8 cellular contexts compared by ENCODE assay signal in the genomic region with DNA sequence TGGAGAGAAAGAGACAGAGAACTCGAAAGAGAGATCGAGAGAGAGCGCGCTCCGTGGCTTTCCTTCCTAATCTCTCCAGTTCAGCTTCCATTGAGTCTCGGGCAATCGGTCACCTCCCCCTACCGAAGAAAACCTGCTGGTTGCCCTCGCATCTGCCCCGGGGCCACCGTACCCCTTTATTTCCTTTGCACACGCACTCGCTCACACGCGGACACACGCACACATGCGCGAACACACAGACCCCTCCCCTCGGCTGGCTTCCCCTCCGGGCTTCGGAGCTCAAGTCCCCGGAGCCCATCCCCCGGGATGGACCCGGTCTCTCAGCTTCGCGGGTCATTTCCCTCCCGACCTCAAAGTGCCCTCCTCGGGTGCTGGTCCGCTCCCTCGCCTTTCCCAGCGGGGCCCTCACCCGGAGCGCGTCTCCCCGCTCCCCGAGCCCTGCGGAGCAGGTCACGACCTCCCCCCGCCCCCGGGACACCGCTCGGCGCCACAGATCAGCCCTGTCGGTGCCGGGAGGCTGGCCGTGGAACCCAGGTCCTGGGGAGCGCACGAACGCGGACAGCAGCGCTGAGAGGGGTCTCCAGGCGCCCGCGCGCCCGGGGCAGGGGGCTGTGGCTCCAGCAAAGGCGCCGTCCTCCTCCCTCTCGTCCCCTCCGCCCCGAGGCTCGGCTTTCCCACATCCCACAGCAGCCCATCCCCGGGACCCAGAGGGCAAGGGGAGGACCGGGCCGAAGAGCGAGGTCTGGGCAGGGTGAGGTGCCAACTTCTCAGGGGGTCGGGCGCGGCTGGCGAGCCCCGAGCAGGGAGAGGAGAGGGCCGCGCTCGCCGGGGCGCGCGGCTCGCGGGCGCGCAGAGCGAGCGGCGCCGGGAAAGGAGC. TPM values are rescaled to one million over a fixed set of nuclear protein-coding genes. Genes with fewer than 3 reads are reported as not detected.
DNase-seq lines count a peak whose midpoint lies in the region; ATAC-seq and TF ChIP-seq lines count a peak whose summit lies in the region.

No MANE protein-coding gene starts in this region.

- H3K27ac ChIP-seq in DND-41 (ENCODE audit: low read length) (no peak overlapping the region), spleen (peak overlapping the region; percentile 60 to 93 (median 90))

- peaks cover 0 to 13% (median 4%) of the 10 kb centered on the region in 3 donors for H3K36me3 Mint-ChIP-seq in immature natural killer cell

- no peaks in the 10 kb centered on the region for H3K36me3 ChIP-seq in DND-41 (ENCODE audit: insufficient read depth, low read length)
- H3K36me3 ChIP-seq in spleen = no peaks in the 10 kb centered on the region

- ATAC-seq in DND-41 (ENCODE audit: insufficient read depth, low read depth) (no peak), GM21619 (IDR thresholded peaks at IDR 0.05; ENCODE audit: unreplicated experiment) (no peak), GM18502 (IDR thresholded peaks at IDR 0.05; ENCODE audit: poor library complexity, unreplicated experiment) (no peak), GM21825 (IDR thresholded peaks at IDR 0.05; ENCODE audit: unreplicated experiment) (no peak)

- intact Hi-C loops in spleen (cut with DNase I; ENCODE audit: low total_unique reads) = no loop called here

- WGBS in spleen, 5 donors = 0 to 10% (median 2%) methylated on average over 27 to 86 of the region's 86 CpGs

- H3K27me3 Mint-ChIP-seq in immature natural killer cell (ENCODE audit: low read depth in 3 of 3) = peaks cover 12 to 28% (median 22%) of the 10 kb centered on the region in 3 donors

- no peak for TF ChIP-seq POLR2A in spleen (IDR thresholded peaks at IDR 0.05)

- peaks cover 17% of the 10 kb centered on the region for H3K27me3 ChIP-seq in DND-41 (ENCODE audit: insufficient read depth, low read length, poor library complexity)
- H3K27me3 ChIP-seq in spleen (replicated peaks in 1 of 7) = peaks cover 0 to 43% (median 15%) of the 10 kb centered on the region in 7 donors

- peak overlapping the region; percentile 74 for H3K4me2 ChIP-seq in DND-41 (ENCODE audit: insufficient read depth, low read length)

- H4K20me1 ChIP-seq in DND-41 (ENCODE audit: insufficient read depth, low read length) = no peaks in the 10 kb centered on the region

- peaks cover 16% of the 10 kb centered on the region for H3K4me1 ChIP-seq in DND-41 (ENCODE audit: insufficient read depth, low read length)
- peaks cover 0 to 69% (median 31%) of the 10 kb centered on the region in 6 donors for H3K4me1 ChIP-seq in spleen

- H3K9ac ChIP-seq in DND-41 (ENCODE audit: low read depth, low read length) = no peak overlapping the region

- DNase-seq in DND-41 (no peak), NCI-H146 (lab: John Stamatoyannopoulos, UW) (peak; percentile 80), astrocyte of the cerebellum (ENCODE audit: low read depth) (no peak), immature natural killer cell (no peak), spleen (peak; percentile 85)

- H3K4me3 Mint-ChIP-seq in immature natural killer cell = peak overlapping the region; percentile 76 to 93 (median 91)

- in situ Hi-C loops in astrocyte of the cerebellum (cut with HindIII; ENCODE audit: low sequenced_read_pairs) = no loop called here

- no peaks in the 10 kb centered on the region for H3K79me2 ChIP-seq in DND-41 (ENCODE audit: insufficient read depth, low read length)

- TF ChIP-seq CTCF in DND-41 (IDR thresholded peaks at IDR 0.05; ENCODE audit: borderline replicate concordance, extremely low read depth, low read length, poor library complexity, severe bottlenecking) (no peak), astrocyte of the cerebellum (IDR thresholded peaks at IDR 0.05; ENCODE audit: low read depth, low read length, missing control alignments) (no peak), spleen (IDR thresholded peaks at IDR 0.05 in 8 of 11, conservative IDR thresholded peaks at IDR 0.05 in 3 of 11) (no peak)

- H3K4me1 Mint-ChIP-seq in immature natural killer cell = peaks cover 19 to 31% of the 10 kb centered on the region in 2 donors

- H3K4me3 ChIP-seq in DND-41 (ENCODE audit: low read depth in 1 of 2, low read length in 2 of 2) (peak overlapping the region in 1 of 2 experiments; percentile 53; a peak in 1 of 4 replicates), astrocyte of the cerebellum (ENCODE audit: low read depth, low read length) (peak overlapping the region; percentile 64), spleen (peak overlapping the region; percentile 61 to 86 (median 79))

- H3K9me3 ChIP-seq in DND-41 (ENCODE audit: insufficient read depth, low read length, severe bottlenecking) (no peaks in the 10 kb centered on the region), spleen (no peaks in the 10 kb centered on the region)

- peaks cover 0 to 25% (median 5%) of the 10 kb centered on the region in 6 donors for H3K9me3 Mint-ChIP-seq in immature natural killer cell

- peak overlapping the region in 1 of 6 donors; percentile 53 for H3K27ac Mint-ChIP-seq in immature natural killer cell

- H2AFZ ChIP-seq in DND-41 (ENCODE audit: low read depth, low read length) = no peak overlapping the region

RNA-seq across cellular contexts. Expression of a gene that starts 1.8 kb away (rescaled TPM):
- polyA plus RNA-seq in immature natural killer cell (under 1 TPM; 0.08 to 0.72 (median 0.32) TPM), spleen (1 to 10 TPM in 2 of 3 donors, under 1 TPM in 1; 0.80 to 3.3 (median 1.0) TPM)
- total RNA-seq in spleen = 10 to 100 TPM in 6 of 7 donors, 1 to 10 TPM in 1; 8.8 to 18.9 (median 15.8) TPM

Comparison
In these comparisons a context has a peak if more than half of its experiments do, and no peak if none do; other contexts are left out.
1. DNase-seq: peak in NCI-H146 (single experiment) and spleen (single experiment); none in DND-41 (single experiment), astrocyte of the cerebellum (single experiment) and immature natural killer cell (0 of 3).